ENCODE assay signal across 10 cellular contexts in genomic region chr16:85157813-85158701, GRCh38. TPM values are rescaled to one million over a fixed set of nuclear protein-coding genes. Genes with fewer than 3 reads are reported as not detected.
DNase-seq lines count a peak whose midpoint lies in the region; ATAC-seq and TF ChIP-seq lines count a peak whose summit lies in the region.
"Had no signal": no experiment of that assay in that cellular context is flagged by ENCODE, and none has a peak within 500 bp of the region (broad histone marks: within the 10 kb centered on the region; RNA-seq: fewer than 3 reads in every experiment).

No MANE protein-coding gene starts in this region.

- no peaks in the 10 kb centered on the region for H3K36me3 Mint-ChIP-seq in T-helper 2 cell treated with Interferon-gamma antibody and Interleukin-4, amounts not matched to agents 5 μg/mL and 100 μg/mL, for 36 hours (ENCODE audit: low read depth)
- no peaks in the 10 kb centered on the region for H3K36me3 Mint-ChIP-seq in T-cell

- H3K4me1 ChIP-seq in smooth muscle cell (ENCODE audit: low read depth) (peaks cover 7% of the 10 kb centered on the region), tibial nerve (peaks cover 0 to 56% (median 10%) of the 10 kb centered on the region in 4 donors)

- H3K4me3 ChIP-seq in smooth muscle cell (no peak overlapping the region), tibial nerve (no peak overlapping the region)

- no peak for DNase-seq in T-helper 2 cell treated with Interferon-gamma antibody and Interleukin-4, amounts not matched to agents 5 μg/mL and 100 μg/mL, for 36 hours (ENCODE audit: low spot score)
- DNase-seq in T-helper 2 cell (no peak), T-cell (peak in 27 of 34 experiments; percentile 1 to 47 (median 15)), left ventricle myocardium superior (peak; percentile 39), smooth muscle cell (lab: John Stamatoyannopoulos, UW; ENCODE audit: unreplicated experiment) (no peak), tibial nerve (ENCODE audit: low spot score in 2 of 2) (no peak), dermis blood vessel endothelial cell (no peak)
- DNase-seq: upper lobe of left lung had no signal

- peak overlapping the region; percentile 64 for H3K27ac Mint-ChIP-seq in T-helper 2 cell treated with Interferon-gamma antibody and Interleukin-4, amounts not matched to agents 5 μg/mL and 100 μg/mL, for 36 hours
- peak overlapping the region; percentile 75 to 94 for H3K27ac Mint-ChIP-seq in T-cell

- H3K36me3 ChIP-seq in smooth muscle cell (ENCODE audit: low read depth) (no peaks in the 10 kb centered on the region), tibial nerve (no peaks in the 10 kb centered on the region)
- H3K36me3 ChIP-seq: upper lobe of left lung had no signal

- 53% methylated on average over 18 of the region's 19 CpGs for WGBS in smooth muscle cell (ENCODE audit: low lambda C conversion rate)
- 67 to 68% methylated on average over 19 of the region's 19 CpGs for WGBS in tibial nerve, 2 donors

- H3K79me2 ChIP-seq in smooth muscle cell (ENCODE audit: low read depth), result no peaks in the 10 kb centered on the region

- ATAC-seq in T-cell (replicated peaks in 1 of 4) (peak; percentile 74 to 89 (median 83)), left ventricle myocardium superior (peak; percentile 42), HG03571 (IDR thresholded peaks at IDR 0.05; ENCODE audit: unreplicated experiment) (no peak)

- H3K9me3 ChIP-seq in smooth muscle cell (replicated peaks; ENCODE audit: low read depth) (no peaks in the 10 kb centered on the region), tibial nerve (no peaks in the 10 kb centered on the region)
- H3K9me3 ChIP-seq: upper lobe of left lung had no signal

- CTCF ChIA-PET in T-cell (lab: Charles Lee), result no interaction called here

- no peaks in the 10 kb centered on the region for H3K27me3 ChIP-seq in smooth muscle cell (ENCODE audit: low read depth)
- no peaks in the 10 kb centered on the region for H3K27me3 ChIP-seq in tibial nerve
- H3K27me3 ChIP-seq: upper lobe of left lung had no signal

- peak overlapping the region; percentile 76 for H3K4me2 ChIP-seq in smooth muscle cell

- peak overlapping the region; percentile 67 for H3K4me3 Mint-ChIP-seq in T-helper 2 cell treated with Interferon-gamma antibody and Interleukin-4, amounts not matched to agents 5 μg/mL and 100 μg/mL, for 36 hours
- peak overlapping the region; percentile 70 to 81 (median 75) for H3K4me3 Mint-ChIP-seq in T-cell

- H3F3A ChIP-seq in smooth muscle cell (ENCODE audit: low read depth), result peaks cover 3% of the 10 kb centered on the region

- peaks cover 7% of the 10 kb centered on the region for H3K27me3 Mint-ChIP-seq in T-helper 2 cell treated with Interferon-gamma antibody and Interleukin-4, amounts not matched to agents 5 μg/mL and 100 μg/mL, for 36 hours (ENCODE audit: low read depth)
- H3K27me3 Mint-ChIP-seq in T-cell, result peaks cover 0 to 2% of the 10 kb centered on the region in 2 donors

- POLR2A ChIA-PET in T-cell (lab: Charles Lee), result no interaction called here

- no peak for TF ChIP-seq POLR2A in tibial nerve (IDR thresholded peaks at IDR 0.05)

- H3K4me1 Mint-ChIP-seq in T-helper 2 cell treated with Interferon-gamma antibody and Interleukin-4, amounts not matched to agents 5 μg/mL and 100 μg/mL, for 36 hours (ENCODE audit: low read depth), result peaks cover 7% of the 10 kb centered on the region
- peaks cover 13 to 21% (median 14%) of the 10 kb centered on the region in 3 donors for H3K4me1 Mint-ChIP-seq in T-cell

- intact Hi-C loops in left ventricle myocardium superior (cut with micrococcal nuclease), result no loop called here

- TF ChIP-seq CTCF in smooth muscle cell (IDR thresholded peaks at IDR 0.05; ENCODE audit: borderline replicate concordance, insufficient read depth, poor library complexity, severe bottlenecking) (no peak), tibial nerve (IDR thresholded peaks at IDR 0.05) (no peak)

- no peak for TF ChIP-seq EP300 in tibial nerve (IDR thresholded peaks at IDR 0.05)

- no peaks in the 10 kb centered on the region for H3K9me3 Mint-ChIP-seq in T-helper 2 cell treated with Interferon-gamma antibody and Interleukin-4, amounts not matched to agents 5 μg/mL and 100 μg/mL, for 36 hours
- no peaks in the 10 kb centered on the region for H3K9me3 Mint-ChIP-seq in T-cell

- no peaks in the 10 kb centered on the region for H4K20me1 ChIP-seq in smooth muscle cell (ENCODE audit: low read depth)

- H3K27ac ChIP-seq in smooth muscle cell (ENCODE audit: low read depth), result peak overlapping the region; percentile 4
- H3K27ac ChIP-seq in tibial nerve, result no peak overlapping the region
- H3K27ac ChIP-seq: upper lobe of left lung had no signal

- H3K9ac ChIP-seq in smooth muscle cell (ENCODE audit: low read depth), result no peak overlapping the region

- peak overlapping the region; percentile 76 for H2AFZ ChIP-seq in smooth muscle cell (ENCODE audit: low read depth)

RNA-seq across cellular contexts. Expression of gene CIBAR2, which starts 45.8 kb away (rescaled TPM):
- total RNA-seq in T-cell (not detected), left ventricle myocardium superior (not detected), smooth muscle cell (not detected in 2 replicates), tibial nerve (not detected), dermis blood vessel endothelial cell (not detected in 2 replicates)
- not detected in 2 replicates for polyA plus RNA-seq in smooth muscle cell
- polyA plus RNA-seq: keratinocyte had no signal

Comparison
In these comparisons a context has a peak if more than half of its experiments do, and no peak if none do; other contexts are left out.
1. DNase-seq: peak in T-cell (27 of 34) and left ventricle myocardium superior (single experiment); none in T-helper 2 cell treated with Interferon-gamma antibody and Interleukin-4, amounts not matched to agents 5 μg/mL and 100 μg/mL, for 36 hours (single experiment), T-helper 2 cell (0 of 5), smooth muscle cell (single experiment), tibial nerve (0 of 2) and dermis blood vessel endothelial cell (single experiment).